ENCODE assay signal across 1 cellular context in the genomic region with DNA sequence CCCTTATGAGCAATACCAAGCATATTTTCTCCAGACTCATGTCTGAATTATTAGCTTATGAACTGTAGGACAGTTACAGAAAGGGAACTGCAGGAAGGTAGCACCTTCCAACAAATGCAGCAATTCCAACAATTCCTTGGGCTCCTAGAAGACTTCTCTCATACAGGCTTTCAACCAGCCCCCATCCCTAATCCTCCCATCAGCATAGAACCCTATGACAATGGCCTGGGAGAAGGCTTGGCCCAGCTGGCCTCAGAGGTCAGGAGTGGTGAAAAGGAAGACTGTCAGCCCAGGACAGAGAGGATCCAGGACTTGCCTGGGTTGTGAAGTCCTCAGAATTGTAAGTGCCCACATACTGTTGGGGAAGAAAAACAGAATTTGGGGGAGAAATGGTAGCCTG.
TF ChIP-seq lines count a peak whose summit lies in the region.

No MANE protein-coding gene starts in this region.

TF ChIP-seq in WTC11, 78 proteins besides CTCF, POLR2A, EP300 and RAD21 (continued from another document):
- TF ChIP-seq, protein P1, sequence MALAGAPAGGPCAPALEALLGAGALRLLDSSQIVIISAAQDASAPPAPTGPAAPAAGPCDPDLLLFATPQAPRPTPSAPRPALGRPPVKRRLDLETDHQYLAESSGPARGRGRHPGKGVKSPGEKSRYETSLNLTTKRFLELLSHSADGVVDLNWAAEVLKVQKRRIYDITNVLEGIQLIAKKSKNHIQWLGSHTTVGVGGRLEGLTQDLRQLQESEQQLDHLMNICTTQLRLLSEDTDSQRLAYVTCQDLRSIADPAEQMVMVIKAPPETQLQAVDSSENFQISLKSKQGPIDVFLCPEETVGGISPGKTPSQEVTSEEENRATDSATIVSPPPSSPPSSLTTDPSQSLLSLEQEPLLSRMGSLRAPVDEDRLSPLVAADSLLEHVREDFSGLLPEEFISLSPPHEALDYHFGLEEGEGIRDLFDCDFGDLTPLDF (CRISPR knock-in tag; IDR thresholded peaks at IDR 0.05): no peak
- no peak for TF ChIP-seq NFE2L1 (CRISPR knock-in tag; IDR thresholded peaks at IDR 0.05)
